Comparison of ENCODE assay signal across 23 cellular contexts in the genomic region with DNA sequence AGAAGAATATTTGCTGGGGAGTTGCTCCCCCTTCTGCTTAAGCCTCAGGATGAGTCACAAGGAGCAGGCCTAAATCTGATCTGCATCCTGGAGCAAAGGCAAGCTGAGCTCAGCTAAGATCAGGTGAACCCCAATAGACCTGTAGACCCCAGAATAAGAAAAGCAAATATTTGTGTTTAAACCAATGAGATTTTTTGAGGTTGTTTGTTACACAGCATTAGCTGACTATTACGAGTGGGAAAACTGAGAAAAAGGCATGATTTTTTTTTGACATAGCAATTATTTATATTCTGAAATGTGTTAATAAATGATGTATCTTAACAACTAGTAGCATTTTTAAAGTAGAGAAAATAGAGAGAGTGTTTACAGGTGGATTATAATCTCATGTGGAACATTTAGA. TPM values are rescaled to one million over a fixed set of nuclear protein-coding genes. Genes with fewer than 3 reads are reported as not detected.
"Had no signal": no experiment of that assay in that cellular context is flagged by ENCODE, and none has a peak within 500 bp of the region (broad histone marks: within the 10 kb centered on the region; RNA-seq: fewer than 3 reads in every experiment).

No MANE protein-coding gene starts in this region.

- H3K4me2 ChIP-seq: SK-N-SH had no signal

- H3K9me3 ChIP-seq: SK-N-SH had no signal

- H3K9ac ChIP-seq: SK-N-SH had no signal

- H3K27ac ChIP-seq: HL-60 had no signal

- DNase-seq: Karpas-422, KG1, MM.1S, NCI-H1092 treated with DMSO at 0.1 percent for 48 hours, NCI-H1436, NCI-H187, NCI-H2029, NCI-H2081 treated with DMSO at 0.1 percent for 48 hours, NCI-H2171, NCI-H226, NCI-H446, NCI-H510A, NCI-H524 treated with DMSO at 0.1 percent for 48 hours, NCI-H69, NCI-H774, RPMI8226, SHP77, SK-N-SH, SW 1271 had no signal

- FAIRE-seq: HTR-8/SVneo, RCC 7860 had no signal

RNA-seq across cellular contexts. Expression of a gene that starts 45.1 kb away (rescaled TPM):
- total RNA-seq: SK-MEL-5 had no signal
- polyA plus RNA-seq: SK-N-SH had no signal

RNA-seq across cellular contexts. Expression of a gene that starts 46.7 kb away (rescaled TPM):
- polyA plus RNA-seq: SK-N-SH had no signal
